Comparison of ENCODE assay signal across 8 cellular contexts in genomic region chr7:129434172-129434845, GRCh38. TPM values are rescaled to one million over a fixed set of nuclear protein-coding genes. Genes with fewer than 3 reads are reported as not detected.
DNase-seq lines count a peak whose midpoint lies in the region; ATAC-seq and TF ChIP-seq lines count a peak whose summit lies in the region.

Gene STRIP2, plus strand, starts transcription at chr7:129434432. Its CDS starts 41 bp downstream, at chr7:129434473.

- TF ChIP-seq CTCF in endodermal cell (conservative IDR thresholded peaks at IDR 0.05), result no peak

- H3K36me3 Mint-ChIP-seq in activated CD8-positive, alpha-beta memory T cell treated with anti-CD3 and anti-CD28 coated beads, Interleukin-2, amount 10 ng/mL, durations not matched to agents 7 days and 5 days, result peaks cover 4% of the 10 kb centered on the region
- H3K36me3 Mint-ChIP-seq in endodermal cell (ENCODE audit: low read depth), result peaks cover 2% of the 10 kb centered on the region

- H3K27me3 Mint-ChIP-seq in activated CD8-positive, alpha-beta memory T cell treated with anti-CD3 and anti-CD28 coated beads, Interleukin-2, amount 10 ng/mL, durations not matched to agents 7 days and 5 days, result peaks cover 9% of the 10 kb centered on the region
- no peaks in the 10 kb centered on the region for H3K27me3 Mint-ChIP-seq in endodermal cell (ENCODE audit: insufficient read depth)

- H3K4me1 ChIP-seq in HUES48 (ENCODE audit: control insufficient read depth, insufficient read depth, low read length) (peaks cover 12% of the 10 kb centered on the region), endodermal cell (ENCODE audit: control insufficient read depth, insufficient read depth, low read length) (peaks cover 9% of the 10 kb centered on the region)

- peaks cover 35% of the 10 kb centered on the region for H3K4me1 Mint-ChIP-seq in activated CD8-positive, alpha-beta memory T cell treated with anti-CD3 and anti-CD28 coated beads, Interleukin-2, amount 10 ng/mL, durations not matched to agents 7 days and 5 days
- peaks cover 27% of the 10 kb centered on the region for H3K4me1 Mint-ChIP-seq in endodermal cell

- 0% methylated on average over 30 to 74 of the region's 74 CpGs for WGBS in endodermal cell (ENCODE audit: insufficient coverage in 1 of 2, insufficient read length in 1 of 2), 2 experiments

- peak; percentile 97 for ATAC-seq in GM21447 (IDR thresholded peaks at IDR 0.05; ENCODE audit: unreplicated experiment)
- ATAC-seq in activated CD8-positive, alpha-beta memory T cell treated with anti-CD3 and anti-CD28 coated beads, Interleukin-2, amount 10 ng/mL, durations not matched to agents 7 days and 5 days, result peak; percentile 95

- H3K27ac Mint-ChIP-seq in activated CD8-positive, alpha-beta memory T cell treated with anti-CD3 and anti-CD28 coated beads, Interleukin-2, amount 10 ng/mL, durations not matched to agents 7 days and 5 days, result peak within 1 kb of the TSS; percentile 82
- peak within 1 kb of the TSS; percentile 97 for H3K27ac Mint-ChIP-seq in endodermal cell

- H3K27ac ChIP-seq in HUES48 (ENCODE audit: low read depth, low read length), result peak within 1 kb of the TSS; percentile 84
- peak within 1 kb of the TSS; percentile 34 for H3K27ac ChIP-seq in endodermal cell (ENCODE audit: low read depth, low read length)

- H3K4me3 ChIP-seq in HUES48 (ENCODE audit: low read depth, low read length) (peak within 1 kb of the TSS; percentile 84), endodermal cell (ENCODE audit: low read length) (peak within 1 kb of the TSS; percentile 92)

- H3K9me3 ChIP-seq in HUES48 (ENCODE audit: control insufficient read depth, insufficient read depth, low read length) (no peaks in the 10 kb centered on the region), endodermal cell (ENCODE audit: control insufficient read depth, low read length) (no peaks in the 10 kb centered on the region)

- peak within 1 kb of the TSS; percentile 91 for H3K4me3 Mint-ChIP-seq in activated CD8-positive, alpha-beta memory T cell treated with anti-CD3 and anti-CD28 coated beads, Interleukin-2, amount 10 ng/mL, durations not matched to agents 7 days and 5 days
- H3K4me3 Mint-ChIP-seq in endodermal cell, result peak within 1 kb of the TSS; percentile 84

- CTCF ChIA-PET in activated CD8-positive, alpha-beta memory T cell treated with anti-CD3 and anti-CD28 coated beads, Interleukin-2, amount 10 ng/mL, durations not matched to agents 7 days and 5 days (lab: Charles Lee), result interaction anchor here (0.8 to 4.5 kb wide), 15 partner anchors 9 to 396 kb away, joined by 3 to 33 read pairs (median 5); no protein-coding TSS in a partner anchor

- H3K27me3 ChIP-seq in HUES48 (ENCODE audit: control insufficient read depth, insufficient read depth, low read length) (peaks cover 13% of the 10 kb centered on the region), endodermal cell (ENCODE audit: control insufficient read depth, insufficient read depth, low read length, poor library complexity, severe bottlenecking) (no peaks in the 10 kb centered on the region)

- H3K36me3 ChIP-seq in HUES48 (ENCODE audit: control insufficient read depth, insufficient read depth, low read length) (no peaks in the 10 kb centered on the region), endodermal cell (ENCODE audit: control insufficient read depth, insufficient read depth, low read length) (no peaks in the 10 kb centered on the region)

- H3K9ac ChIP-seq in HUES48 (ENCODE audit: low read depth, low read length) (peak within 1 kb of the TSS; percentile 74), endodermal cell (ENCODE audit: extremely low read depth, low read length, poor library complexity, severe bottlenecking) (peak within 1 kb of the TSS; percentile 75)

- no peaks in the 10 kb centered on the region for H3K9me3 Mint-ChIP-seq in activated CD8-positive, alpha-beta memory T cell treated with anti-CD3 and anti-CD28 coated beads, Interleukin-2, amount 10 ng/mL, durations not matched to agents 7 days and 5 days (ENCODE audit: low read depth)
- H3K9me3 Mint-ChIP-seq in endodermal cell, result no peaks in the 10 kb centered on the region

- peak; percentile 97 for DNase-seq in DMS 273 (lab: John Stamatoyannopoulos, UW; ENCODE audit: unreplicated experiment)
- DNase-seq in NOMO-1 treated with dmso at 0.1 percent for 144 hours (lab: John Stamatoyannopoulos, UW; ENCODE audit: unreplicated experiment), result peak; percentile 31
- DNase-seq in activated CD8-positive, alpha-beta memory T cell treated with anti-CD3 and anti-CD28 coated beads, Interleukin-2, amount 10 ng/mL, durations not matched to agents 7 days and 5 days, result peak; percentile 95
- peak; percentile 99 for DNase-seq in endodermal cell
- DNase-seq in midbrain (lab: John Stamatoyannopoulos, UW), result peak; percentile 93
- DNase-seq in stimulated activated CD8-positive, alpha-beta memory T cell treated with anti-CD3 and anti-CD28 coated beads, Interleukin-15, amount 100 ng/mL, for 48 hours (ENCODE audit: low read depth in 2 of 2), result peak; percentile 90 to 92

RNA-seq across cellular contexts. Expression of gene STRIP2, which starts in this region (rescaled TPM):
- total RNA-seq in activated CD8-positive, alpha-beta memory T cell treated with anti-CD3 and anti-CD28 coated beads, Interleukin-2, amount 10 ng/mL, durations not matched to agents 7 days and 5 days, result 10 to 100 TPM; 15.6 to 19.0 TPM
- 10 to 100 TPM; 11.7 to 15.8 TPM for total RNA-seq in endodermal cell
- polyA plus RNA-seq in endodermal cell (2013, experiment 1 of 2), result 6.1 TPM
- polyA plus RNA-seq in endodermal cell (2013, experiment 2 of 2), result 4.4 TPM

Comparison
In these comparisons a context has a peak if more than half of its experiments do, and no peak if none do; other contexts are left out.
1. Peak in every context shown above with its lines: DNase-seq, ATAC-seq, H3K4me3 ChIP-seq and H3K27ac ChIP-seq.
2. DNase-seq: peak in every context shown above with its lines; median percentile 99 in endodermal cell; 97 in DMS 273; 95 in activated CD8-positive, alpha-beta memory T cell treated with anti-CD3 and anti-CD28 coated beads, Interleukin-2, amount 10 ng/mL, durations not matched to agents 7 days and 5 days; 93 in midbrain; 91 in stimulated activated CD8-positive, alpha-beta memory T cell treated with anti-CD3 and anti-CD28 coated beads, Interleukin-15, amount 100 ng/mL, for 48 hours; 31 in NOMO-1 treated with dmso at 0.1 percent for 144 hours.